ENCODE assay signal across 1 cellular context in the genomic region with DNA sequence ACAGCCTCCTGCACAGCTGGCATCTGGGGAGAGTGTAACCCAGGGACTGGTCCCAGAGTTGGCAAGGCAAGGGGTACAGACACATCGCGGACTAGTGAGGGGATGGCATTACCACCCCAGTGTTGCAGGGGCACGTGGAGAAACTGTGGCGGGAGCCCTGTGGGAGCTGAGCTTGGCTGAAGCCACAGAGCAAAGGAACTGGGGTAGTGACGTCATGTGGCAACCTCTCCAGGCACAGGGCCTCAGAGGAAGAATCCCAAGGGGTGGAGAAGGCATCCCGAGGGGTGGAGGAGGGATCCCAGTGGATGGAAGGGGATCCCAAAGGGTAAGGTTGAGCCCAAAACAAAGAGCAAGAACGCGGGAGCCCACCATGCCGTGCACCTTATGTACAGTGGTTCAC.
A peak's percentile ranks its signal among the peaks of the same experiment; 100 is the strongest.
TF ChIP-seq lines count a peak whose summit lies in the region.

No MANE protein-coding gene starts in this region.

TF ChIP-seq in HepG2, 621 proteins besides CTCF, POLR2A, EP300 and RAD21 (continued from another document):
- TF ChIP-seq ZNF768 (CRISPR knock-in tag; IDR thresholded peaks at IDR 0.05) (no peak), ZNF891 (CRISPR knock-in tag; IDR thresholded peaks at IDR 0.05) (no peak), CREB1 (IDR thresholded peaks at IDR 0.05) (peak; percentile 94), CREB1 (CRISPR knock-in tag; IDR thresholded peaks at IDR 0.05) (no peak), ATF7 (IDR thresholded peaks at IDR 0.05) (peak; percentile 96), ATF7 (CRISPR knock-in tag; IDR thresholded peaks at IDR 0.05) (no peak), ZNF883 (CRISPR knock-in tag; IDR thresholded peaks at IDR 0.05; ENCODE audit: not compliant biosample characterization) (no peak)
- TF ChIP-seq, protein P1, sequence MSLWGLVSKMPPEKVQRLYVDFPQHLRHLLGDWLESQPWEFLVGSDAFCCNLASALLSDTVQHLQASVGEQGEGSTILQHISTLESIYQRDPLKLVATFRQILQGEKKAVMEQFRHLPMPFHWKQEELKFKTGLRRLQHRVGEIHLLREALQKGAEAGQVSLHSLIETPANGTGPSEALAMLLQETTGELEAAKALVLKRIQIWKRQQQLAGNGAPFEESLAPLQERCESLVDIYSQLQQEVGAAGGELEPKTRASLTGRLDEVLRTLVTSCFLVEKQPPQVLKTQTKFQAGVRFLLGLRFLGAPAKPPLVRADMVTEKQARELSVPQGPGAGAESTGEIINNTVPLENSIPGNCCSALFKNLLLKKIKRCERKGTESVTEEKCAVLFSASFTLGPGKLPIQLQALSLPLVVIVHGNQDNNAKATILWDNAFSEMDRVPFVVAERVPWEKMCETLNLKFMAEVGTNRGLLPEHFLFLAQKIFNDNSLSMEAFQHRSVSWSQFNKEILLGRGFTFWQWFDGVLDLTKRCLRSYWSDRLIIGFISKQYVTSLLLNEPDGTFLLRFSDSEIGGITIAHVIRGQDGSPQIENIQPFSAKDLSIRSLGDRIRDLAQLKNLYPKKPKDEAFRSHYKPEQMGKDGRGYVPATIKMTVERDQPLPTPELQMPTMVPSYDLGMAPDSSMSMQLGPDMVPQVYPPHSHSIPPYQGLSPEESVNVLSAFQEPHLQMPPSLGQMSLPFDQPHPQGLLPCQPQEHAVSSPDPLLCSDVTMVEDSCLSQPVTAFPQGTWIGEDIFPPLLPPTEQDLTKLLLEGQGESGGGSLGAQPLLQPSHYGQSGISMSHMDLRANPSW (CRISPR knock-in tag; IDR thresholded peaks at IDR 0.05; ENCODE audit: borderline replicate concordance): no peak
- TF ChIP-seq, protein P2, sequence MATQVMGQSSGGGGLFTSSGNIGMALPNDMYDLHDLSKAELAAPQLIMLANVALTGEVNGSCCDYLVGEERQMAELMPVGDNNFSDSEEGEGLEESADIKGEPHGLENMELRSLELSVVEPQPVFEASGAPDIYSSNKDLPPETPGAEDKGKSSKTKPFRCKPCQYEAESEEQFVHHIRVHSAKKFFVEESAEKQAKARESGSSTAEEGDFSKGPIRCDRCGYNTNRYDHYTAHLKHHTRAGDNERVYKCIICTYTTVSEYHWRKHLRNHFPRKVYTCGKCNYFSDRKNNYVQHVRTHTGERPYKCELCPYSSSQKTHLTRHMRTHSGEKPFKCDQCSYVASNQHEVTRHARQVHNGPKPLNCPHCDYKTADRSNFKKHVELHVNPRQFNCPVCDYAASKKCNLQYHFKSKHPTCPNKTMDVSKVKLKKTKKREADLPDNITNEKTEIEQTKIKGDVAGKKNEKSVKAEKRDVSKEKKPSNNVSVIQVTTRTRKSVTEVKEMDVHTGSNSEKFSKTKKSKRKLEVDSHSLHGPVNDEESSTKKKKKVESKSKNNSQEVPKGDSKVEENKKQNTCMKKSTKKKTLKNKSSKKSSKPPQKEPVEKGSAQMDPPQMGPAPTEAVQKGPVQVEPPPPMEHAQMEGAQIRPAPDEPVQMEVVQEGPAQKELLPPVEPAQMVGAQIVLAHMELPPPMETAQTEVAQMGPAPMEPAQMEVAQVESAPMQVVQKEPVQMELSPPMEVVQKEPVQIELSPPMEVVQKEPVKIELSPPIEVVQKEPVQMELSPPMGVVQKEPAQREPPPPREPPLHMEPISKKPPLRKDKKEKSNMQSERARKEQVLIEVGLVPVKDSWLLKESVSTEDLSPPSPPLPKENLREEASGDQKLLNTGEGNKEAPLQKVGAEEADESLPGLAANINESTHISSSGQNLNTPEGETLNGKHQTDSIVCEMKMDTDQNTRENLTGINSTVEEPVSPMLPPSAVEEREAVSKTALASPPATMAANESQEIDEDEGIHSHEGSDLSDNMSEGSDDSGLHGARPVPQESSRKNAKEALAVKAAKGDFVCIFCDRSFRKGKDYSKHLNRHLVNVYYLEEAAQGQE (IDR thresholded peaks at IDR 0.05; ENCODE audit: borderline replicate concordance in 1 of 2, low read depth in 1 of 2, low read length in 2 of 2): no peak
